8 cellular contexts compared by ENCODE assay signal in genomic region chr5:81972496-81972791, GRCh38. TPM values are rescaled to one million over a fixed set of nuclear protein-coding genes. Genes with fewer than 3 reads are reported as not detected.
DNase-seq lines count a peak whose midpoint lies in the region; ATAC-seq and TF ChIP-seq lines count a peak whose summit lies in the region.

No MANE protein-coding gene starts in this region.

- WGBS in suprapubic skin = 0% methylated on average over 8 of the region's 8 CpGs

- peaks cover 20% of the 10 kb centered on the region for H3K4me1 Mint-ChIP-seq in activated CD4-positive, alpha-beta memory T cell treated with anti-CD3 and anti-CD28 coated beads for 36 hours (ENCODE audit: low read depth)

- H3K4me3 ChIP-seq in AG09309 (ENCODE audit: control insufficient read depth, low read depth, low read length) (peak overlapping the region; percentile 93), iPS-20b (ENCODE audit: low read length) (peak overlapping the region; percentile 72), suprapubic skin (peak overlapping the region; percentile 93)

- H3K36me3 ChIP-seq in iPS-20b (ENCODE audit: insufficient read depth, low read depth, low read length) = peaks cover 9% of the 10 kb centered on the region; the same call in 1 of the 2 replicates
- H3K36me3 ChIP-seq in suprapubic skin = peaks cover 4% of the 10 kb centered on the region

- H3K9ac ChIP-seq in iPS-20b (ENCODE audit: low read depth, low read length) = peak overlapping the region; percentile 97

- H3K27me3 Mint-ChIP-seq in activated CD4-positive, alpha-beta memory T cell treated with anti-CD3 and anti-CD28 coated beads for 36 hours = no peaks in the 10 kb centered on the region

- TF ChIP-seq EP300 in suprapubic skin (IDR thresholded peaks at IDR 0.05) = no peak

- no peaks in the 10 kb centered on the region for H3K9me3 ChIP-seq in iPS-20b (ENCODE audit: insufficient read depth, low read depth, low read length)
- H3K9me3 ChIP-seq in suprapubic skin = no peaks in the 10 kb centered on the region

- H3K4me1 ChIP-seq in iPS-20b (ENCODE audit: insufficient read depth, low read length) = peaks cover 4% of the 10 kb centered on the region; the same call in 1 of the 2 replicates
- H3K4me1 ChIP-seq in suprapubic skin = peaks cover 19% of the 10 kb centered on the region

- CTCF ChIA-PET in HEK293T (lab: Yijun Ruan, JAX) = no interaction called here
- CTCF ChIA-PET in activated CD4-positive, alpha-beta memory T cell treated with anti-CD3 and anti-CD28 coated beads for 36 hours (lab: Charles Lee) = no interaction called here

- H3K27ac Mint-ChIP-seq in activated CD4-positive, alpha-beta memory T cell treated with anti-CD3 and anti-CD28 coated beads for 36 hours = peak overlapping the region; percentile 75

- intact Hi-C loops in activated CD4-positive, alpha-beta memory T cell treated with anti-CD3 and anti-CD28 coated beads for 36 hours (cut with micrococcal nuclease) = loop anchor here (1.0 to 10.0 kb wide), 3 partner anchors 306 to 545 kb away; partner anchors contain the start of gene RPS23

- DNase-seq in AG09309 (ENCODE audit: low read depth) = no peak
- DNase-seq in HEK293T (ENCODE audit: extremely low spot score) = no peak
- DNase-seq in activated CD4-positive, alpha-beta memory T cell treated with anti-CD3 and anti-CD28 coated beads for 36 hours = no peak
- no peak for DNase-seq in suprapubic skin (ENCODE audit: low spot score in 2 of 2)
- no peak for DNase-seq in AG08396 (ENCODE audit: low spot score)
- no peak for DNase-seq in retina

- H3K27ac ChIP-seq in iPS-20b (ENCODE audit: low read length) (peak overlapping the region; percentile 92), suprapubic skin (peak overlapping the region; percentile 99)

- no peak for TF ChIP-seq POLR2A in suprapubic skin (IDR thresholded peaks at IDR 0.05)

- ATAC-seq in GM21619 (IDR thresholded peaks at IDR 0.05; ENCODE audit: unreplicated experiment) = no peak

- no peak for TF ChIP-seq CTCF in AG09309 (IDR thresholded peaks at IDR 0.05; ENCODE audit: control insufficient read depth, insufficient read depth, low read depth, low read length, missing control alignments)
- TF ChIP-seq CTCF in suprapubic skin (IDR thresholded peaks at IDR 0.05) = no peak

- H3K9me3 Mint-ChIP-seq in activated CD4-positive, alpha-beta memory T cell treated with anti-CD3 and anti-CD28 coated beads for 36 hours = no peaks in the 10 kb centered on the region

- H3K36me3 Mint-ChIP-seq in activated CD4-positive, alpha-beta memory T cell treated with anti-CD3 and anti-CD28 coated beads for 36 hours = peaks cover 7% of the 10 kb centered on the region

- POLR2A ChIA-PET in HEK293T (lab: Yijun Ruan, JAX) = interaction anchor here (1.0 kb wide), 1 partner anchor 121 kb away, joined by 7 read pairs; no protein-coding TSS in a partner anchor
- POLR2A ChIA-PET in activated CD4-positive, alpha-beta memory T cell treated with anti-CD3 and anti-CD28 coated beads for 36 hours (lab: Charles Lee) = interaction anchor here (1.0 kb wide), 1 partner anchor 222 kb away, joined by 4 read pairs; the partner anchor contains the start of gene SSBP2

- H3K27me3 ChIP-seq in iPS-20b (ENCODE audit: insufficient read depth, low read length) (no peaks in the 10 kb centered on the region), suprapubic skin (no peaks in the 10 kb centered on the region)

- peak overlapping the region; percentile 87 for H3K4me3 Mint-ChIP-seq in activated CD4-positive, alpha-beta memory T cell treated with anti-CD3 and anti-CD28 coated beads for 36 hours

TF ChIP-seq in HEK293T, 16 proteins besides CTCF, POLR2A, EP300 and RAD21:
- TF ChIP-seq L3MBTL2 (conservative IDR thresholded peaks at IDR 0.05) (peak; percentile 47; the same call in 1 of the 2 replicates), NFRKB (IDR thresholded peaks at IDR 0.05) (no peak), HDGF (IDR thresholded peaks at IDR 0.05; ENCODE audit: borderline replicate concordance) (no peak), PKNOX1 (IDR thresholded peaks at IDR 0.05) (no peak)

RNA-seq across cellular contexts. Expression of gene ATG10, which starts 0.6 kb away (rescaled TPM):
- 1 to 10 TPM; 8.5 to 9.7 TPM for total RNA-seq in activated CD4-positive, alpha-beta memory T cell treated with anti-CD3 and anti-CD28 coated beads for 36 hours
- total RNA-seq in suprapubic skin = 10 to 100 TPM in 1 of 4 donors, 1 to 10 TPM in 3; 5.6 to 10.7 (median 8.3) TPM
